Comparison of ENCODE assay signal across 8 cellular contexts in genomic region chr6:111478749-111479148, GRCh38. TPM values are rescaled to one million over a fixed set of nuclear protein-coding genes. Genes with fewer than 3 reads are reported as not detected.
DNase-seq lines count a peak whose midpoint lies in the region; ATAC-seq and TF ChIP-seq lines count a peak whose summit lies in the region.

No MANE protein-coding gene starts in this region.

- ATAC-seq in GM21447 (IDR thresholded peaks at IDR 0.05; ENCODE audit: unreplicated experiment) (peak; percentile 26), lung (ENCODE audit: insufficient read depth, low FRiP score) (no peak), HG03442 (IDR thresholded peaks at IDR 0.05; ENCODE audit: unreplicated experiment) (no peak)
- no peak for ATAC-seq in stimulated activated naive CD8-positive, alpha-beta T cell treated with anti-CD3 and anti-CD28 coated beads, Interleukin-15, Interleukin-2, amounts not matched to agents 100 U/mL and 50 U/mL, for 24 hours

- H3K27ac ChIP-seq in lung (ENCODE audit: low read depth in 1 of 2, low read length in 1 of 2), result no peak overlapping the region

- no peak overlapping the region for H3K4me3 ChIP-seq in lung

- peak overlapping the region in 4 of 5 experiments; percentile 14 to 74 (median 32) for H3K27ac Mint-ChIP-seq in brain
- no peak overlapping the region for H3K27ac Mint-ChIP-seq in activated T-helper 2 cell treated with anti-CD3 and anti-CD28 coated beads, Interferon-gamma antibody, Interleukin-2, Interleukin-4, amounts not matched to agents 10 μg/mL and 5 μg/mL and 100 μg/mL, durations not matched to agents 14 hours and 24 hours and 36 hours

- intact Hi-C loops in activated T-helper 2 cell treated with anti-CD3 and anti-CD28 coated beads, Interferon-gamma antibody, Interleukin-2, Interleukin-4, amounts not matched to agents 10 μg/mL and 5 μg/mL and 100 μg/mL, durations not matched to agents 14 hours and 24 hours and 36 hours (cut with micrococcal nuclease), result loop anchor here (1.0 to 2.0 kb wide), 3 partner anchors 112 to 219 kb away; a partner anchor contains a TSS

- 21 to 50% methylated on average over 1 of the region's 1 CpG for WGBS in lung, 2 donors

- H3K27me3 Mint-ChIP-seq in brain, result peaks cover 6% of the 10 kb centered on the region
- no peaks in the 10 kb centered on the region for H3K27me3 Mint-ChIP-seq in activated T-helper 2 cell treated with anti-CD3 and anti-CD28 coated beads, Interferon-gamma antibody, Interleukin-2, Interleukin-4, amounts not matched to agents 10 μg/mL and 5 μg/mL and 100 μg/mL, durations not matched to agents 14 hours and 24 hours and 36 hours (ENCODE audit: low read depth)

- H3K4me3 Mint-ChIP-seq in brain, result peak overlapping the region; percentile 32 to 100 (median 81)
- no peak overlapping the region for H3K4me3 Mint-ChIP-seq in activated T-helper 2 cell treated with anti-CD3 and anti-CD28 coated beads, Interferon-gamma antibody, Interleukin-2, Interleukin-4, amounts not matched to agents 10 μg/mL and 5 μg/mL and 100 μg/mL, durations not matched to agents 14 hours and 24 hours and 36 hours (ENCODE audit: low read depth)

- no peaks in the 10 kb centered on the region for H3K9me3 ChIP-seq in lung (ENCODE audit: control insufficient read depth in 2 of 2, insufficient read depth in 1 of 2, low read length in 1 of 2)

- no peaks in the 10 kb centered on the region for H3K27me3 ChIP-seq in lung (ENCODE audit: control insufficient read depth, insufficient read depth)

- H3K36me3 ChIP-seq in lung (ENCODE audit: control insufficient read depth in 2 of 2, insufficient read depth in 2 of 2, low read length in 2 of 2), result no peaks in the 10 kb centered on the region

- peaks cover 68% of the 10 kb centered on the region for H3K4me1 Mint-ChIP-seq in brain
- H3K4me1 Mint-ChIP-seq in activated T-helper 2 cell treated with anti-CD3 and anti-CD28 coated beads, Interferon-gamma antibody, Interleukin-2, Interleukin-4, amounts not matched to agents 10 μg/mL and 5 μg/mL and 100 μg/mL, durations not matched to agents 14 hours and 24 hours and 36 hours (ENCODE audit: low read depth), result peaks cover 42% of the 10 kb centered on the region

- peaks cover 5 to 23% of the 10 kb centered on the region in 2 donors for H3K4me1 ChIP-seq in lung (ENCODE audit: control insufficient read depth in 2 of 2, insufficient read depth in 2 of 2, low read length in 2 of 2)

- DNase-seq in DMS 273 (lab: John Stamatoyannopoulos, UW; ENCODE audit: unreplicated experiment) (peak; percentile 52), NCI-H226 (peak; percentile 62), lung (ENCODE audit: low spot score) (no peak)
- no peak for DNase-seq in stimulated activated naive CD8-positive, alpha-beta T cell treated with anti-CD3 and anti-CD28 coated beads, Interleukin-15, Interleukin-2, amounts not matched to agents 100 U/mL and 50 U/mL, for 24 hours
- no peak for DNase-seq in activated T-helper 2 cell treated with anti-CD3 and anti-CD28 coated beads, Interferon-gamma antibody, Interleukin-2, Interleukin-4, amounts not matched to agents 10 μg/mL and 5 μg/mL and 100 μg/mL, durations not matched to agents 14 hours and 24 hours and 36 hours (ENCODE audit: low spot score)

- TF ChIP-seq CTCF in brain (conservative IDR thresholded peaks at IDR 0.05) (peak in 1 of 2 experiments; percentile 48), lung (IDR thresholded peaks at IDR 0.05; ENCODE audit: control extremely low read depth, extremely low read depth) (peak; percentile 35)

- no peaks in the 10 kb centered on the region for H3K36me3 Mint-ChIP-seq in brain
- peaks cover 2% of the 10 kb centered on the region for H3K36me3 Mint-ChIP-seq in activated T-helper 2 cell treated with anti-CD3 and anti-CD28 coated beads, Interferon-gamma antibody, Interleukin-2, Interleukin-4, amounts not matched to agents 10 μg/mL and 5 μg/mL and 100 μg/mL, durations not matched to agents 14 hours and 24 hours and 36 hours (ENCODE audit: low read depth)

- H3K9me3 Mint-ChIP-seq in brain, result peaks cover 0 to 3% (median 0%) of the 10 kb centered on the region in 5 experiments
- H3K9me3 Mint-ChIP-seq in activated T-helper 2 cell treated with anti-CD3 and anti-CD28 coated beads, Interferon-gamma antibody, Interleukin-2, Interleukin-4, amounts not matched to agents 10 μg/mL and 5 μg/mL and 100 μg/mL, durations not matched to agents 14 hours and 24 hours and 36 hours, result no peaks in the 10 kb centered on the region

RNA-seq across cellular contexts. Expression of gene REV3L, which starts 4.3 kb away (rescaled TPM):
- polyA plus RNA-seq in brain (ENCODE audit: insufficient read depth, low read depth, low replicate concordance) (11.8 TPM), lung (10 to 100 TPM in 1 of 2 donors, 1 to 10 TPM in 1; 8.8 to 13.1 TPM)
- 10 to 100 TPM; 26.5 to 91.4 TPM for total RNA-seq in lung
- total RNA-seq in activated T-helper 2 cell treated with anti-CD3 and anti-CD28 coated beads, Interferon-gamma antibody, Interleukin-2, Interleukin-4, amounts not matched to agents 10 μg/mL and 5 μg/mL and 100 μg/mL, durations not matched to agents 14 hours and 24 hours and 36 hours, result 19.4 and 23.8 TPM in 2 replicates

Comparison
In these comparisons a context has a peak if more than half of its experiments do, and no peak if none do; other contexts are left out.
1. DNase-seq: peak in DMS 273 (single experiment) and NCI-H226 (single experiment); none in lung (single experiment), stimulated activated naive CD8-positive, alpha-beta T cell treated with anti-CD3 and anti-CD28 coated beads, Interleukin-15, Interleukin-2, amounts not matched to agents 100 U/mL and 50 U/mL, for 24 hours (single experiment) and activated T-helper 2 cell treated with anti-CD3 and anti-CD28 coated beads, Interferon-gamma antibody, Interleukin-2, Interleukin-4, amounts not matched to agents 10 μg/mL and 5 μg/mL and 100 μg/mL, durations not matched to agents 14 hours and 24 hours and 36 hours (single experiment).